ENCODE assay signal across 17 cellular contexts in the genomic region with DNA sequence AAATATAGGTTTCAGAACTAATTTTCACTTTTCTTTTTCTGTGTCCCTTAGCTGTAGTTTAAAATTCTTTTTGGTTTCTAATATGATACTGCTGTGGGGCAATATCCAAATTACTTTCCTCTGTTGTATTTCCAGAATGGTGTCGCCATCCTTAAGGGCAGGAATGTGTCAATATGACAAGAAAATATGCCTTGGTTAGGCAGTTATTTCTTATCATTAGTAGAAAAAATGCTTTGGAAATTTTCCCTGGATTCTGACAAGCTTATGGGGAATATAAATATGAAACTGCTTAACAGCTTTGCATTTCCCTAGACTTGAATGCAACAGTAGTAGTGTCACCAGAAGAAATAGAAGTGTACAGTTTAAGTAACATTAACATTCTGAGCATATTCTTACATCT. TPM values are rescaled to one million over a fixed set of nuclear protein-coding genes. Genes with fewer than 3 reads are reported as not detected.
A peak's percentile ranks its signal among the peaks of the same experiment; 100 is the strongest.
DNase-seq lines count a peak whose midpoint lies in the region; ATAC-seq, FAIRE-seq and TF ChIP-seq lines count a peak whose summit lies in the region.
"Had no signal": no experiment of that assay in that cellular context is flagged by ENCODE, and none has a peak within 500 bp of the region (broad histone marks: within the 10 kb centered on the region; RNA-seq: fewer than 3 reads in every experiment).

No MANE protein-coding gene starts in this region.

- H3K9me3 Mint-ChIP-seq in astrocyte (ENCODE audit: unreplicated experiment): peaks cover 2% of the 10 kb centered on the region
- H3K9me3 Mint-ChIP-seq: GM23338 had no signal

- H4K20me1 ChIP-seq in PC-9 (ENCODE audit: insufficient read depth) (no peaks in the 10 kb centered on the region), astrocyte (ENCODE audit: insufficient read depth, low read length) (no peaks in the 10 kb centered on the region)
- H4K20me1 ChIP-seq: BLaER1 had no signal

- H3K4me1 ChIP-seq in PC-9 (replicated peaks; ENCODE audit: insufficient read depth): no peaks in the 10 kb centered on the region
- H3K4me1 ChIP-seq in astrocyte (ENCODE audit: insufficient read depth, low read length): no peaks in the 10 kb centered on the region
- H3K4me1 ChIP-seq in ovary (ENCODE audit: insufficient read depth): no peaks in the 10 kb centered on the region
- H3K4me1 ChIP-seq in body of pancreas: no peaks in the 10 kb centered on the region
- H3K4me1 ChIP-seq: BLaER1 had no signal

- no peak overlapping the region for H3K9ac ChIP-seq in astrocyte (ENCODE audit: low read length)
- H3K9ac ChIP-seq: BLaER1 had no signal

- no peak for TF ChIP-seq EP300 in ovary (IDR thresholded peaks at IDR 0.05)

- no peaks in the 10 kb centered on the region for H3F3A ChIP-seq in PC-9 (ENCODE audit: insufficient read depth, low read depth)

- ATAC-seq in body of pancreas (no peak), GM21717 (IDR thresholded peaks at IDR 0.05; ENCODE audit: unreplicated experiment) (no peak), HG03045 (IDR thresholded peaks at IDR 0.05; ENCODE audit: unreplicated experiment) (no peak)
- ATAC-seq: GM12878, GM23338 had no signal

- CTCF ChIA-PET in PC-9 (lab: Charles Lee): interaction anchor here (0.6 kb wide), 1 partner anchor 12 kb away, joined by 4 read pairs; no protein-coding TSS in a partner anchor

- no peak overlapping the region for H3K27ac ChIP-seq in PC-9
- H3K27ac ChIP-seq in astrocyte (ENCODE audit: low read depth, low read length): no peak overlapping the region
- no peak overlapping the region for H3K27ac ChIP-seq in ovary
- no peak overlapping the region for H3K27ac ChIP-seq in body of pancreas
- H3K27ac ChIP-seq: BLaER1 had no signal

- H3K4me1 Mint-ChIP-seq in astrocyte (ENCODE audit: low read depth, unreplicated experiment): no peaks in the 10 kb centered on the region
- H3K4me1 Mint-ChIP-seq: GM23338 had no signal

- H3K27me3 Mint-ChIP-seq in astrocyte (ENCODE audit: low read depth, unreplicated experiment): no peaks in the 10 kb centered on the region

- no peak for FAIRE-seq in astrocyte (lab: Jason Lieb, UNC)
- FAIRE-seq: GM12878 had no signal

- intact Hi-C loops in PC-9 (cut with micrococcal nuclease; ENCODE audit: unreplicated experiment) (no loop called here), ovary (cut with DNase I) (no loop called here), body of pancreas (cut with DNase I) (no loop called here)

- no TSS peak for BruUV-seq in PC-9 (replicated peaks; lab: Mats Ljungman, UMichigan)

- H3K36me3 Mint-ChIP-seq in astrocyte (ENCODE audit: low read depth, unreplicated experiment): no peaks in the 10 kb centered on the region

- peak; percentile 6 for DNase-seq in GM03348 (ENCODE audit: low spot score)
- no peak for DNase-seq in PC-9
- DNase-seq in astrocyte (ENCODE audit: low read depth): peak; percentile 8
- DNase-seq in fibroblast of the aortic adventitia (ENCODE audit: low read depth): peak; percentile 56
- DNase-seq in ovary: no peak
- no peak for DNase-seq in body of pancreas
- DNase-seq: AML-193, DMS53, H7, IMR-90 had no signal

- TF ChIP-seq CTCF in PC-9 (conservative IDR thresholded peaks at IDR 0.05): no peak
- no peak for TF ChIP-seq CTCF in astrocyte (IDR thresholded peaks at IDR 0.05; ENCODE audit: insufficient read depth, low read depth, low read length)
- TF ChIP-seq CTCF in fibroblast of the aortic adventitia (IDR thresholded peaks at IDR 0.05; ENCODE audit: insufficient read depth, low read length): no peak
- no peak for TF ChIP-seq CTCF in ovary (IDR thresholded peaks at IDR 0.05)
- TF ChIP-seq CTCF in body of pancreas (IDR thresholded peaks at IDR 0.05): no peak

- TF ChIP-seq POLR2A in ovary (IDR thresholded peaks at IDR 0.05): no peak
- TF ChIP-seq POLR2A in body of pancreas (IDR thresholded peaks at IDR 0.05): no peak

- no peaks in the 10 kb centered on the region for H3K79me2 ChIP-seq in PC-9 (ENCODE audit: low read depth)
- no peaks in the 10 kb centered on the region for H3K79me2 ChIP-seq in astrocyte (ENCODE audit: insufficient read depth, low read length)

- 0 out of 2 replicates have a peak, but pooled peaks cover 3% of the 10 kb centered on the region for H3K9me3 ChIP-seq in PC-9 (ENCODE audit: insufficient read depth, low read depth)
- H3K9me3 ChIP-seq in astrocyte (ENCODE audit: insufficient read depth, low read depth, low read length): no peaks in the 10 kb centered on the region
- H3K9me3 ChIP-seq in ovary: no peaks in the 10 kb centered on the region
- H3K9me3 ChIP-seq in body of pancreas: no peaks in the 10 kb centered on the region
- H3K9me3 ChIP-seq: BLaER1 had no signal

- 45 to 46% (median 46%) methylated on average over 1 of the region's 1 CpG for WGBS in ovary, 3 donors
- WGBS in body of pancreas, 2 donors: 80 to 87% methylated on average over 1 of the region's 1 CpG

- H3K27me3 ChIP-seq in PC-9 (ENCODE audit: insufficient read depth, low read depth) (no peaks in the 10 kb centered on the region), astrocyte (ENCODE audit: insufficient read depth, low read length) (no peaks in the 10 kb centered on the region), ovary (no peaks in the 10 kb centered on the region), body of pancreas (no peaks in the 10 kb centered on the region)
- H3K27me3 ChIP-seq: BLaER1 had no signal

- no peak overlapping the region for H3K4me3 ChIP-seq in PC-9
- no peak overlapping the region for H3K4me3 ChIP-seq in astrocyte (ENCODE audit: insufficient read depth, low read depth, low read length)
- H3K4me3 ChIP-seq in fibroblast of the aortic adventitia (ENCODE audit: low read depth, low read length): no peak overlapping the region
- no peak overlapping the region for H3K4me3 ChIP-seq in ovary
- no peak overlapping the region for H3K4me3 ChIP-seq in body of pancreas
- H3K4me3 ChIP-seq: BLaER1, GM12878, GM23338 had no signal

- H3K4me2 ChIP-seq in PC-9: no peak overlapping the region
- H3K4me2 ChIP-seq in astrocyte (ENCODE audit: low read length): no peak overlapping the region
- H3K4me2 ChIP-seq: BLaER1, GM23338 had no signal

- H2AFZ ChIP-seq in PC-9 (0 out of 2 replicates have a peak overlapping the region, but pooled peaks have one; percentile 1), astrocyte (ENCODE audit: low read depth, low read length) (no peak overlapping the region)

- H3K9me2 ChIP-seq in PC-9 (ENCODE audit: insufficient read depth): no peaks in the 10 kb centered on the region

- POLR2A ChIA-PET in PC-9 (lab: Charles Lee; ENCODE audit: unreplicated experiment): no interaction called here

- H3K36me3 ChIP-seq in PC-9 (ENCODE audit: low read depth) (no peaks in the 10 kb centered on the region), astrocyte (ENCODE audit: insufficient read depth, low read length) (no peaks in the 10 kb centered on the region), ovary (no peaks in the 10 kb centered on the region), body of pancreas (replicated peaks in 1 of 2; ENCODE audit: insufficient read depth in 1 of 2, low read depth in 2 of 2) (no peaks in the 10 kb centered on the region)
- H3K36me3 ChIP-seq: BLaER1 had no signal

- H3K4me3 Mint-ChIP-seq in astrocyte (ENCODE audit: unreplicated experiment): no peak overlapping the region
- H3K4me3 Mint-ChIP-seq: GM23338 had no signal

- no peak overlapping the region for H3K27ac Mint-ChIP-seq in astrocyte (ENCODE audit: unreplicated experiment)
- H3K27ac Mint-ChIP-seq: GM23338 had no signal

RNA-seq across cellular contexts. Expression of a gene that starts 29.4 kb away (rescaled TPM):
- total RNA-seq in PC-9 (2021): 0.15 and 0.26 TPM in 2 replicates
- 0.10 and 0.20 TPM in 2 replicates for total RNA-seq in astrocyte
- total RNA-seq in fibroblast of the aortic adventitia (ENCODE audit: low replicate concordance): not detected in 2 replicates
- total RNA-seq in ovary: under 1 TPM in 2 of 7 donors, not detected in 5; under 0.01 to 0.36 TPM
- not detected for polyA plus RNA-seq in ovary
- total RNA-seq in body of pancreas: not detected
- total RNA-seq: A673, HT-29, IMR-90 had no signal
- polyA plus RNA-seq: GM12878, IMR-90 had no signal

RNA-seq across cellular contexts. Expression of a gene that starts 52.8 kb away (rescaled TPM):
- total RNA-seq in PC-9 (2021) (1.4 and 1.7 TPM in 2 replicates), astrocyte (2.9 and 4.4 TPM in 2 replicates), fibroblast of the aortic adventitia (ENCODE audit: low replicate concordance) (6.8 and 11.2 TPM in 2 replicates), ovary (1 to 10 TPM; 1.7 to 3.9 (median 2.5) TPM), body of pancreas (1 to 10 TPM; 1.6 to 4.6 TPM)
- 1 to 10 TPM in 1 of 2 donors, under 1 TPM in 1; 0.82 to 1.3 TPM for polyA plus RNA-seq in ovary
- total RNA-seq: GM23338, H7 had no signal

Comparison
In these comparisons a context has a peak if more than half of its experiments do, and no peak if none do; other contexts are left out.
1. DNase-seq: peak in GM03348 (single experiment), astrocyte (single experiment) and fibroblast of the aortic adventitia (single experiment); none in PC-9 (0 of 2), ovary (0 of 5) and body of pancreas (0 of 4).